14 cellular contexts compared by ENCODE assay signal in the genomic region with DNA sequence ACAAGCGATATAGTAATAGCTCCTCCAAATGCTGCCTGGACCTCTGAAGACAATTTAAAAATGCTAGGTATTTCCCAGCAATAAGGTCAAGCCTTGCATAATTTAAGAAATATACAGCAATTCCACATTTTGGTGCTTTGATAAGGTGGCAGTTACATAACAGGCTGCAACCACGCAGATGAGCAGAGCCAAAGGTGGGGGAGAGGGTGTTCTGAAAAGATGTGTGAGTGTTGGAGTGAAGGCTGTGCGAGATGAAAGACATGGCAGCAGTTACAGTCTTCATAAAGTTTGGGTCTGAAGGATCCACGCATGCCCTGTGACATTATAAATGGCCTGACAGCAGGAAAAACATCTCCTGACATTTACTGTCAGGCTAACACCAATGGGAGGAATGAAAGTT. TPM values are rescaled to one million over a fixed set of nuclear protein-coding genes. Genes with fewer than 3 reads are reported as not detected.
DNase-seq lines count a peak whose midpoint lies in the region; ATAC-seq and TF ChIP-seq lines count a peak whose summit lies in the region.
"Had no signal": no experiment of that assay in that cellular context is flagged by ENCODE, and none has a peak within 500 bp of the region (broad histone marks: within the 10 kb centered on the region; RNA-seq: fewer than 3 reads in every experiment).

No MANE protein-coding gene starts in this region.

- H3K4me1 Mint-ChIP-seq in nephron: peaks cover 65% of the 10 kb centered on the region
- H3K4me1 Mint-ChIP-seq: CD4-positive, CD25-positive, alpha-beta regulatory T cell had no signal

- H3F3A ChIP-seq in GM23248 (ENCODE audit: insufficient read depth): no peaks in the 10 kb centered on the region

- ATAC-seq in right cardiac atrium (no peak), heart right ventricle (no peak)
- ATAC-seq: GM12878, HepG2 had no signal

- WGBS in right cardiac atrium: 72% methylated on average over 4 of the region's 4 CpGs
- WGBS in heart right ventricle, 2 donors: 84 to 88% methylated on average over 4 of the region's 4 CpGs
- WGBS in GM23248 (ENCODE audit: low coverage in 1 of 2, low lambda C conversion rate in 2 of 2, missing lambda C conversion rate in 2 of 2), 2 experiments: 94 to 98% methylated on average over 4 of the region's 4 CpGs

- H3K27me3 Mint-ChIP-seq in nephron (ENCODE audit: low read depth): no peaks in the 10 kb centered on the region

- no peaks in the 10 kb centered on the region; the same call in 1 of the 2 replicates for H3K9me2 ChIP-seq in GM23248 (ENCODE audit: insufficient read depth)

- H4K20me1 ChIP-seq in GM23248 (ENCODE audit: insufficient read depth): peaks cover 11% of the 10 kb centered on the region; the same call in 1 of the 2 replicates
- H4K20me1 ChIP-seq: BLaER1 treated with 17β-estradiol and CSF1 and Interleukin-3, amounts not matched to agents 10 nM and 100 nM had no signal

- H3K27me3 ChIP-seq in right cardiac atrium (ENCODE audit: control insufficient read depth, insufficient read depth) (no peaks in the 10 kb centered on the region), heart right ventricle (no peaks in the 10 kb centered on the region), GM23248 (replicated peaks; ENCODE audit: insufficient read depth) (no peaks in the 10 kb centered on the region)
- H3K27me3 ChIP-seq: BLaER1 treated with 17β-estradiol and CSF1 and Interleukin-3, amounts not matched to agents 10 nM and 100 nM had no signal

- no peaks in the 10 kb centered on the region for H3K36me3 Mint-ChIP-seq in nephron (ENCODE audit: low read depth)
- H3K36me3 Mint-ChIP-seq: CD4-positive, CD25-positive, alpha-beta regulatory T cell had no signal

- H3K9me3 ChIP-seq in right cardiac atrium (ENCODE audit: control insufficient read depth, low read length): no peaks in the 10 kb centered on the region
- no peaks in the 10 kb centered on the region for H3K9me3 ChIP-seq in heart right ventricle
- no peaks in the 10 kb centered on the region for H3K9me3 ChIP-seq in GM23248 (ENCODE audit: low read depth)
- H3K9me3 ChIP-seq: BLaER1 treated with 17β-estradiol and CSF1 and Interleukin-3, amounts not matched to agents 10 nM and 100 nM had no signal

- intact Hi-C loops in right cardiac atrium (cut with DNase I) (no loop called here), heart right ventricle (cut with DNase I) (no loop called here)

- no peak overlapping the region for H2AFZ ChIP-seq in GM23248

- peaks cover 99% of the 10 kb centered on the region for H3K79me2 ChIP-seq in GM23248 (ENCODE audit: insufficient read depth)

- DNase-seq in right cardiac atrium: no peak
- DNase-seq in heart right ventricle: no peak
- DNase-seq in caudate nucleus (lab: John Stamatoyannopoulos, UW): peak in 25 of 61 donors; percentile 19 to 85 (median 49)
- DNase-seq in GM23248: no peak
- DNase-seq in NCI-H1436 treated with DMSO at 0.1 percent for 48 hours (lab: John Stamatoyannopoulos, UW): no peak
- DNase-seq in T-helper 9 cell: no peak
- DNase-seq in NCI-H1417 (lab: John Stamatoyannopoulos, UW): no peak
- DNase-seq: CD4-positive, CD25-positive, alpha-beta regulatory T cell; HCEC 1CT had no signal

- H3K27ac Mint-ChIP-seq in nephron: peak overlapping the region in 2 of 3 experiments; percentile 27 to 43
- H3K27ac Mint-ChIP-seq: CD4-positive, CD25-positive, alpha-beta regulatory T cell had no signal

- H3K4me1 ChIP-seq in right cardiac atrium (ENCODE audit: control insufficient read depth, insufficient read depth, low read length) (peaks cover 20% of the 10 kb centered on the region), heart right ventricle (peaks cover 16 to 99% (median 69%) of the 10 kb centered on the region in 9 donors), GM23248 (ENCODE audit: insufficient read depth) (no peaks in the 10 kb centered on the region)

- no peak overlapping the region for H3K4me3 ChIP-seq in right cardiac atrium (ENCODE audit: low read length)
- no peak overlapping the region for H3K4me3 ChIP-seq in heart right ventricle
- no peak overlapping the region for H3K4me3 ChIP-seq in GM23248
- H3K4me3 ChIP-seq: BLaER1 treated with 17β-estradiol and CSF1 and Interleukin-3, amounts not matched to agents 10 nM and 100 nM; GM12878 had no signal

- no peak for TF ChIP-seq CTCF in heart right ventricle (IDR thresholded peaks at IDR 0.05)
- TF ChIP-seq CTCF in nephron (IDR thresholded peaks at IDR 0.05; ENCODE audit: unreplicated experiment in 3 of 3): no peak

- H3K9me3 Mint-ChIP-seq in nephron: no peaks in the 10 kb centered on the region

- H3K27ac ChIP-seq in right cardiac atrium (ENCODE audit: low read length): peak overlapping the region; percentile 31
- peak overlapping the region in 2 of 10 donors; percentile 20 to 22 for H3K27ac ChIP-seq in heart right ventricle
- peak overlapping the region; percentile 58 for H3K27ac ChIP-seq in caudate nucleus (ENCODE audit: low read depth, low read length)
- H3K27ac ChIP-seq in GM23248: no peak overlapping the region
- H3K27ac ChIP-seq: 22Rv1; BLaER1 treated with 17β-estradiol and CSF1 and Interleukin-3, amounts not matched to agents 10 nM and 100 nM had no signal

- H3K36me3 ChIP-seq in heart right ventricle: no peaks in the 10 kb centered on the region
- H3K36me3 ChIP-seq in GM23248 (ENCODE audit: low read depth): no peaks in the 10 kb centered on the region
- H3K36me3 ChIP-seq: BLaER1 treated with 17β-estradiol and CSF1 and Interleukin-3, amounts not matched to agents 10 nM and 100 nM had no signal

- H3K9ac ChIP-seq in GM23248: no peak overlapping the region
- H3K9ac ChIP-seq: BLaER1 treated with 17β-estradiol and CSF1 and Interleukin-3, amounts not matched to agents 10 nM and 100 nM had no signal

- H3K4me3 Mint-ChIP-seq in nephron: no peak overlapping the region
- H3K4me3 Mint-ChIP-seq: CD4-positive, CD25-positive, alpha-beta regulatory T cell had no signal

- in situ Hi-C loops in GM23248 (cut with MboI): no loop called here

- H3K4me2 ChIP-seq in GM23248 (ENCODE audit: unreplicated experiment): no peak overlapping the region
- H3K4me2 ChIP-seq: BLaER1 treated with 17β-estradiol and CSF1 and Interleukin-3, amounts not matched to agents 10 nM and 100 nM had no signal

RNA-seq across cellular contexts. Expression of a gene that starts 26.1 kb away (rescaled TPM):
- total RNA-seq in right cardiac atrium (10 to 100 TPM; 38.3 to 50.9 (median 41.0) TPM), heart right ventricle (10 to 100 TPM; 27.8 to 51.5 (median 42.0) TPM)
- polyA plus RNA-seq in right cardiac atrium (13.6 TPM), heart right ventricle (10 to 100 TPM in 1 of 2 donors, 1 to 10 TPM in 1; 5.4 to 11.3 TPM), GM23248 (2016; fragmentation: Nextera tagmentation; extraction: Ambion mirVana) (6.0 and 7.1 TPM in 2 replicates)
- total RNA-seq in GM23248 (2014; rRNA removed; shearing (Covaris generic)): 22.9 and 33.4 TPM in 2 replicates
